In genomic region chr19:40366697-40367561, GRCh38 we compare ENCODE assay signal across 13 cellular contexts. TPM values are rescaled to one million over a fixed set of nuclear protein-coding genes. Genes with fewer than 3 reads are reported as not detected.
A peak's percentile ranks its signal among the peaks of the same experiment; 100 is the strongest.
DNase-seq lines count a peak whose midpoint lies in the region; ATAC-seq, FAIRE-seq and TF ChIP-seq lines count a peak whose summit lies in the region.
"Had no signal": no experiment of that assay in that cellular context is flagged by ENCODE, and none has a peak within 500 bp of the region (broad histone marks: within the 10 kb centered on the region; RNA-seq: fewer than 3 reads in every experiment).

No MANE protein-coding gene starts in this region.

- TF ChIP-seq CTCF in kidney (IDR thresholded peaks at IDR 0.05; ENCODE audit: borderline replicate concordance, extremely low read depth, insufficient read depth): no peak

- H3K9me3 ChIP-seq in kidney (ENCODE audit: control insufficient read depth in 1 of 2, low read length in 2 of 2): no peaks in the 10 kb centered on the region
- no peaks in the 10 kb centered on the region for H3K9me3 ChIP-seq in MG63
- H3K9me3 ChIP-seq: sigmoid colon had no signal

- FAIRE-seq in kidney (lab: Jason Lieb, UNC): no peak

- intact Hi-C loops in kidney (cut with DNase I): no loop called here

- DNase-seq in NOMO-1 (lab: John Stamatoyannopoulos, UW; ENCODE audit: unreplicated experiment in 2 of 2) (peak; percentile 22 to 42), NOMO-1 treated with dmso at 0.1 percent for 144 hours (lab: John Stamatoyannopoulos, UW; ENCODE audit: unreplicated experiment) (no peak), astrocyte of the hippocampus (ENCODE audit: low read depth, low spot score) (peak; percentile 83), kidney (peak; percentile 77), superior temporal gyrus (ENCODE audit: extremely low spot score) (peak; percentile 41), MG63 (no peak), NCI-H187 treated with DMSO at 0.1 percent for 48 hours (lab: John Stamatoyannopoulos, UW) (no peak)
- DNase-seq: activated CD4-positive, alpha-beta memory T cell treated with anti-CD3 and anti-CD28 coated beads for 36 hours; cerebellar nuclear complex; hippocampal formation; sigmoid colon had no signal

- no peak overlapping the region for H3K27ac ChIP-seq in kidney (ENCODE audit: low read depth in 2 of 2, low read length in 2 of 2)

- no peak for ATAC-seq in GM18868 (IDR thresholded peaks at IDR 0.05; ENCODE audit: unreplicated experiment)

- H3K9ac ChIP-seq in kidney (ENCODE audit: low read length in 2 of 2): no peak overlapping the region

- H3K4me3 ChIP-seq in kidney (ENCODE audit: low read length in 2 of 2): no peak overlapping the region
- H3K4me3 ChIP-seq in MG63: no peak overlapping the region

- no peaks in the 10 kb centered on the region for H3K4me1 ChIP-seq in kidney (ENCODE audit: control insufficient read depth in 1 of 2, insufficient read depth in 1 of 2, low read depth in 1 of 2, low read length in 2 of 2)

- H3K27me3 ChIP-seq in MG63: no peaks in the 10 kb centered on the region
- H3K27me3 ChIP-seq: sigmoid colon had no signal

- H3K36me3 ChIP-seq in kidney (ENCODE audit: control insufficient read depth in 1 of 2, insufficient read depth in 2 of 2, low read length in 2 of 2) (peaks cover 0 to 6% of the 10 kb centered on the region in 2 donors), MG63 (no peaks in the 10 kb centered on the region; the same call in 1 of the 2 replicates)

RNA-seq across cellular contexts. Expression of gene PLD3, which starts 18.4 kb away (rescaled TPM):
- 207 TPM for total RNA-seq in kidney
- polyA plus RNA-seq in kidney (ENCODE audit: insufficient read depth, low read depth, low replicate concordance): 175 TPM
- 141 and 144 TPM in 2 replicates for total RNA-seq in MG63 (2014; rRNA removed; shearing (Covaris generic); ENCODE audit: low replicate concordance)

RNA-seq across cellular contexts. Expression of gene C19orf47, which starts 18.7 kb away (rescaled TPM):
- 12.9 TPM for total RNA-seq in kidney
- 13.0 TPM for polyA plus RNA-seq in kidney (ENCODE audit: insufficient read depth, low read depth, low replicate concordance)
- total RNA-seq in MG63 (2014; rRNA removed; shearing (Covaris generic); ENCODE audit: low replicate concordance): 27.0 and 37.3 TPM in 2 replicates

RNA-seq across cellular contexts. Expression of gene HIPK4, which starts 23.1 kb away (rescaled TPM):
- 0.09 TPM for total RNA-seq in kidney
- not detected for polyA plus RNA-seq in kidney (ENCODE audit: insufficient read depth, low read depth, low replicate concordance)
- total RNA-seq in MG63 (2014; rRNA removed; shearing (Covaris generic); ENCODE audit: low replicate concordance): 0.22 and 0.69 TPM in 2 replicates
- total RNA-seq: activated CD4-positive, alpha-beta memory T cell treated with anti-CD3 and anti-CD28 coated beads for 36 hours; RPMI7951 had no signal

RNA-seq across cellular contexts. Expression of gene PRX, which starts 46.2 kb away (rescaled TPM):
- 4.5 TPM for total RNA-seq in kidney
- 12.6 TPM for polyA plus RNA-seq in kidney (ENCODE audit: insufficient read depth, low read depth, low replicate concordance)
- 5.6 and 6.3 TPM in 2 replicates for total RNA-seq in MG63 (2014; rRNA removed; shearing (Covaris generic); ENCODE audit: low replicate concordance)

RNA-seq across cellular contexts. Expression of gene SERTAD1, which starts 58.9 kb away (rescaled TPM):
- total RNA-seq in kidney: 14.8 TPM
- 18.2 TPM for polyA plus RNA-seq in kidney (ENCODE audit: insufficient read depth, low read depth, low replicate concordance)
- total RNA-seq in MG63 (2014; rRNA removed; shearing (Covaris generic); ENCODE audit: low replicate concordance): 19.1 and 35.3 TPM in 2 replicates

Comparison
In these comparisons a context has a peak if more than half of its experiments do, and no peak if none do; other contexts are left out.
1. DNase-seq: peak in NOMO-1 (2 of 2), astrocyte of the hippocampus (single experiment), kidney (single experiment) and superior temporal gyrus (single experiment); none in NOMO-1 treated with dmso at 0.1 percent for 144 hours (single experiment), MG63 (single experiment) and NCI-H187 treated with DMSO at 0.1 percent for 48 hours (single experiment).